Comparison of ENCODE assay signal across 1 cellular context in the genomic region with DNA sequence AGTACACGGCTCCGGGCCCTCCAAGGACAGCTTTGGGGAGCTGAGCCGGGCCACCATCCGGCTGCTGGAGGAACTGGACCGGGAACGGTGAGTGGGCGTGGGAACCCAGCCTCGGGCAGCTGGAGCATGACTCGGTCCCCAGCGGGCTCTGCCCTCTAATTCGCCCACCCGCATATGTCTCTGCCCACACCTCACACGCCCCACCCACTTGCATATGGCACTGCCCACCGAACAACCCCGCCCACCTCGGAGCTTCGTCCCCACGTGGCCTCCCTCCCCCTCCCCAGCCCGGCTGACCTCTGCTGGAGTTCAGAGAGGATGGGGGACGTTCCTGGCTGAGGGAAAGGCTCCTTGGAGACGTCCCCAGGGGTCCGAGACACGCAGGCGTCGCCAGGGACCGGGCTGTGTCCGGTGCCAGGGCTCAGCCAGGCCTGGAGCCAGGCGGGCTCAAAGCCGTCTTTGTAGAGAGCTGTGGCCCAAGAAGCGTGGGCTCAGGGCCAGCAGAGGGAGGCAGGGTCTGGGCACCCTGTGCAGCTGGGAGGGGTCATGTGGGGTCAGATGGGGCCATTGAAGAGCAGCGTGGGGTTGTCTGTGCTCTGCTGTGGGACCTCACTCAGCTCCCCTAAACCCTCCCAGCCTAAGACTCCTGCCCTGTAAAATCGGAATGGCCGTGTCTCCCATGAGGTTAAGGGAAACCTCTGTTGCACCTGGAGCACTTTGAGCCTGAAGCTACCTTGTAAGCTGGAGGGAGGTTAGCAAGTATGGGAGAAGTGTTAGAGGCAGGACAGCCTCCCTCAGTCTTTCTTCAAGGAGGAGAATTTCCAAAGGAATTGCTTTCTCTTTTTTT.
TF ChIP-seq lines count a peak whose summit lies in the region.

No MANE protein-coding gene starts in this region.

TF ChIP-seq in neural cell, 6 proteins besides CTCF, POLR2A, EP300 and RAD21 (continued from another document):
- TF ChIP-seq EZH2 (IDR thresholded peaks at IDR 0.05; ENCODE audit: borderline replicate concordance, insufficient read depth, low read length, poor library complexity, severe bottlenecking), result no peak
